Comparison of ENCODE assay signal across 9 cellular contexts in the genomic region with DNA sequence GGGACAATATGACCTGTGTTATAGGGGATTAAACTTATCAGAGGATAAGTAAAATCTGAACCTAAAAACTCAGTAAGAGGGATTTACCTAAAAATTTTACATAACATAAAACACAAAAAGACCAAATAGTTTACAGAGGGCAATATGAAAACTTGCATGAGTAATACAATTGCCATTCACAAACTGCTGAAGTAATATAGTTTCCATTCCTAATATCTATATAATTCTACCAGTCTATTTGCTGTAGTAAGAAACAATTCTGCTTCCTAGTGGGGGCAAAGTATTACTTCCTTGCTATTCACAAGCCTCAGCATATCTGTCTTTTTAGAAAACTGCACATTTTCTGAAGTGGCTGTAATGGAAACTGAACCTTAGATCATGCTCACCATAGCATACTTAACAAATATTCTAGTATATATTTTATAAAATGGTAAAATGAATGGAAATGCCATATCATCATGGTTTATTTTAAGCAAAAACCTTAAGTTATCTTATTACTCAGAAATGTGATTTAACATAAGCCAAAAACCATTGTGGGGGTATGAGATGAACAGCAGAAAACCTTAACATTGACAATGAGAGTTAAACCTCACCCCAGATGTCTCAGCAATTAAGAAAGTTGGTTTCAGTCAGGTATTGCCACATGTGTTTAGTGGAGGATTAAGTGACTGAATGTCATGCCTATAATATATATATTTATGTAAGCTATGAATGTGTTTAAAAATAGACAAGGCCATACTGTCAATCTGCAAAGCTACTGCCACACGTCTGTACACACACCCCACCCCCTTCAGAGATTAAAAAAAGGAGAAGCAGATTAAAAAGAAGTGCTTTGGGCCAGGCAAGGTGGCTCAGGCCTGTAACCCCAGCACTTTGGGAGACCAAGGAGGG.
DNase-seq lines count a peak whose midpoint lies in the region; ATAC-seq, FAIRE-seq and TF ChIP-seq lines count a peak whose summit lies in the region.
"Had no signal": no experiment of that assay in that cellular context is flagged by ENCODE, and none has a peak within 500 bp of the region (broad histone marks: within the 10 kb centered on the region; RNA-seq: fewer than 3 reads in every experiment).

No MANE protein-coding gene starts in this region.

- H3K27me3 ChIP-seq in cardiac muscle cell = no peaks in the 10 kb centered on the region
- H3K27me3 ChIP-seq in left ventricle myocardium inferior (ENCODE audit: low read depth) = no peaks in the 10 kb centered on the region
- H3K27me3 ChIP-seq in OCI-LY3 (ENCODE audit: low read depth, low read length) = no peaks in the 10 kb centered on the region
- no peaks in the 10 kb centered on the region for H3K27me3 ChIP-seq in heart left ventricle

- peak overlapping the region; percentile 7 for H3K27ac ChIP-seq in cardiac muscle cell
- H3K27ac ChIP-seq in left ventricle myocardium inferior (replicated peaks) = no peak overlapping the region
- H3K27ac ChIP-seq in OCI-LY3 (ENCODE audit: low read length) = peak overlapping the region; percentile 39
- H3K27ac ChIP-seq in heart left ventricle = no peak overlapping the region

- ATAC-seq in HG02870 (IDR thresholded peaks at IDR 0.05; ENCODE audit: unreplicated experiment) (peak; percentile 74), heart left ventricle (no peak)

- intact Hi-C loops in left ventricle myocardium inferior (cut with micrococcal nuclease) = no loop called here
- intact Hi-C loops in heart left ventricle (cut with DNase I) = no loop called here

- H3K9ac ChIP-seq in OCI-LY3 (ENCODE audit: low read length) = no peak overlapping the region

- no peaks in the 10 kb centered on the region for H3K9me3 Mint-ChIP-seq in type B pancreatic cell
- H3K9me3 Mint-ChIP-seq: CD4-positive, alpha-beta T cell had no signal

- no peak overlapping the region for H3K4me3 Mint-ChIP-seq in type B pancreatic cell
- H3K4me3 Mint-ChIP-seq: CD4-positive, alpha-beta T cell had no signal

- peaks cover 41% of the 10 kb centered on the region for H3K4me1 Mint-ChIP-seq in type B pancreatic cell (ENCODE audit: unreplicated experiment)

- no peak for FAIRE-seq in D721Med (lab: Jason Lieb, UNC)

- 31 to 55% (median 41%) methylated on average over 1 of the region's 1 CpG for WGBS in heart left ventricle, 4 donors

- H3K36me3 ChIP-seq in cardiac muscle cell (no peaks in the 10 kb centered on the region), left ventricle myocardium inferior (no peaks in the 10 kb centered on the region), OCI-LY3 (replicated peaks; ENCODE audit: low read depth, low read length) (peaks cover 6% of the 10 kb centered on the region), heart left ventricle (peaks cover 0 to 13% (median 0%) of the 10 kb centered on the region in 9 donors)

- TF ChIP-seq CTCF in cardiac muscle cell (IDR thresholded peaks at IDR 0.05; ENCODE audit: low read depth, low read length) (no peak), left ventricle myocardium inferior (IDR thresholded peaks at IDR 0.05; ENCODE audit: borderline replicate concordance) (no peak), OCI-LY3 (IDR thresholded peaks at IDR 0.05; ENCODE audit: low read depth, low read length) (no peak), type B pancreatic cell (conservative IDR thresholded peaks at IDR 0.05) (no peak), heart left ventricle (IDR thresholded peaks at IDR 0.05) (no peak), D721Med (IDR thresholded peaks at IDR 0.05; ENCODE audit: insufficient read depth, missing control alignments) (no peak)

- DNase-seq in cardiac muscle cell (ENCODE audit: low read depth in 1 of 2, low spot score in 1 of 2) (no peak), left ventricle myocardium inferior (no peak), type B pancreatic cell (ENCODE audit: extremely low spot score, unreplicated experiment) (no peak), heart left ventricle (no peak), D721Med (ENCODE audit: insufficient read length, low spot score) (no peak), amniotic stem cell (lab: John Stamatoyannopoulos, UW) (no peak)
- DNase-seq: CD4-positive, alpha-beta T cell had no signal

- no peak for TF ChIP-seq POLR2A in heart left ventricle (IDR thresholded peaks at IDR 0.05)

- H3K4me1 ChIP-seq in cardiac muscle cell (ENCODE audit: low read depth) (peaks cover 3% of the 10 kb centered on the region), left ventricle myocardium inferior (peaks cover 13% of the 10 kb centered on the region), OCI-LY3 (ENCODE audit: low read length) (peaks cover 41% of the 10 kb centered on the region), heart left ventricle (peaks cover 0 to 9% (median 1%) of the 10 kb centered on the region in 12 donors)

- no peaks in the 10 kb centered on the region for H4K20me1 ChIP-seq in OCI-LY3 (ENCODE audit: insufficient read depth, low read length)

- no peaks in the 10 kb centered on the region for H3K36me3 Mint-ChIP-seq in type B pancreatic cell

- H2AFZ ChIP-seq in OCI-LY3 (ENCODE audit: low read depth, low read length) = no peak overlapping the region

- peak overlapping the region; percentile 67 for H3K27ac Mint-ChIP-seq in type B pancreatic cell

- peak overlapping the region; percentile 2; the same call in 1 of the 2 replicates for H3K4me2 ChIP-seq in OCI-LY3 (ENCODE audit: low read length)

- H3K4me3 ChIP-seq in cardiac muscle cell (no peak overlapping the region), left ventricle myocardium inferior (no peak overlapping the region), OCI-LY3 (ENCODE audit: low read length) (no peak overlapping the region), heart left ventricle (no peak overlapping the region)

- no peaks in the 10 kb centered on the region for H3K79me2 ChIP-seq in OCI-LY3 (ENCODE audit: low read length)

- no peaks in the 10 kb centered on the region for H3K9me3 ChIP-seq in cardiac muscle cell (ENCODE audit: low read depth)
- H3K9me3 ChIP-seq in left ventricle myocardium inferior (replicated peaks) = no peaks in the 10 kb centered on the region
- no peaks in the 10 kb centered on the region for H3K9me3 ChIP-seq in OCI-LY3 (ENCODE audit: insufficient read depth, low read length)
- no peaks in the 10 kb centered on the region for H3K9me3 ChIP-seq in heart left ventricle

- H3K27me3 Mint-ChIP-seq in type B pancreatic cell = no peaks in the 10 kb centered on the region
- H3K27me3 Mint-ChIP-seq: CD4-positive, alpha-beta T cell had no signal

Comparison
In these comparisons a context has a peak if more than half of its experiments do, and no peak if none do; other contexts are left out.
1. H3K27ac ChIP-seq: peak in cardiac muscle cell (single experiment) and OCI-LY3 (single experiment); none in left ventricle myocardium inferior (single experiment) and heart left ventricle (0 of 12).